Comparison of ENCODE assay signal across 1 cellular context in the genomic region with DNA sequence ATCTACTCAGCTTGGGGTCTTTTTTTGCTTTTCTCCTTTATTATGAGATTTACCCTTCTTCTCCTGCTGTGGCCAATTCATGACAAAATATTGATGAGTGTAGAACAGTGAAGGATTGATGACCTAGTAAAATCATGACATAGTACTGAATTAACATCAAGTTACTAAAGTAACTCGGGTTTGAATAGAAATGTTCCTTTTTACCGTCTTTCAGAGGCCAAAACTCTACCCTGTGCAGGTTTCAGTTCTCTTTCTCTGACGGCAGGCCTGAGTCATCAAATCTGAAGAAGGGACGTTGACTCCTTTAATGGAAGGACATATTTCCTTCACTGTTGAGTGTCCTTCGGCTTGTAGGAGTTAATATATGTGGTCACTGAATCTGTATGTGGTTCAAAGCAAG.
TF ChIP-seq lines count a peak whose summit lies in the region.

No MANE protein-coding gene starts in this region.

TF ChIP-seq in GM23338, 12 proteins besides CTCF, POLR2A, EP300 and RAD21 (continued from another document):
- no peak for TF ChIP-seq ZNF462 (CRISPR knock-in tag; IDR thresholded peaks at IDR 0.05)
TF ChIP-seq in GM23338: peak in this region for 0.
